In genomic region chr5:106121972-106122605, GRCh38 we compare ENCODE assay signal across 8 cellular contexts.
DNase-seq lines count a peak whose midpoint lies in the region; ATAC-seq and TF ChIP-seq lines count a peak whose summit lies in the region.

No MANE protein-coding gene starts in this region.

- no peak for TF ChIP-seq CTCF in uterus (IDR thresholded peaks at IDR 0.05)

- intact Hi-C loops in uterus (cut with DNase I; ENCODE audit: low total_unique reads) = no loop called here

- H3K36me3 ChIP-seq in SJCRH30 (no peaks in the 10 kb centered on the region), uterus (no peaks in the 10 kb centered on the region)

- DNase-seq in COLO829 (ENCODE audit: low spot score) (peak; percentile 45), SJCRH30 (peak; percentile 13 to 39), iPS DF 4.7 (ENCODE audit: extremely low read depth, low spot score) (peak; percentile 14), NCI-H2107 treated with DMSO at 0.1 percent for 48 hours (lab: John Stamatoyannopoulos, UW; ENCODE audit: unreplicated experiment) (no peak), NCI-H146 (lab: John Stamatoyannopoulos, UW) (no peak), uterus (no peak)

- no peak for TF ChIP-seq POLR2A in uterus (IDR thresholded peaks at IDR 0.05)

- no peak overlapping the region for H3K27ac ChIP-seq in SJCRH30
- no peak overlapping the region for H3K27ac ChIP-seq in uterus

- H3K4me3 ChIP-seq in SJCRH30 (no peak overlapping the region), uterus (no peak overlapping the region)

- ATAC-seq in GM18861 (IDR thresholded peaks at IDR 0.05; ENCODE audit: unreplicated experiment) = peak; percentile 70
- peak; percentile 88 for ATAC-seq in HG03025 (IDR thresholded peaks at IDR 0.05; ENCODE audit: low FRiP score, unreplicated experiment)

- H3K4me1 ChIP-seq in SJCRH30 (no peaks in the 10 kb centered on the region), uterus (no peaks in the 10 kb centered on the region)

- H3K9me3 ChIP-seq in SJCRH30 (replicated peaks) (no peaks in the 10 kb centered on the region; the same call in 1 of the 2 replicates), uterus (no peaks in the 10 kb centered on the region)

- H3K27me3 ChIP-seq in SJCRH30 (no peaks in the 10 kb centered on the region), uterus (no peaks in the 10 kb centered on the region)

Comparison
In these comparisons a context has a peak if more than half of its experiments do, and no peak if none do; other contexts are left out.
1. DNase-seq: peak in COLO829 (single experiment), SJCRH30 (2 of 2) and iPS DF 4.7 (single experiment); none in NCI-H2107 treated with DMSO at 0.1 percent for 48 hours (single experiment), NCI-H146 (single experiment) and uterus (0 of 2).